ENCODE assay signal across 1 cellular context in genomic region chr20:44207066-44207723, GRCh38.
TF ChIP-seq lines count a peak whose summit lies in the region.

No MANE protein-coding gene starts in this region.

TF ChIP-seq in GM12878, 131 proteins besides CTCF, POLR2A, EP300 and RAD21 (continued from another document):
- TF ChIP-seq E2F8 (IDR thresholded peaks at IDR 0.05; ENCODE audit: low read depth, partially characterized antibody) (no peak), CHD2 (IDR thresholded peaks at IDR 0.05; ENCODE audit: borderline replicate concordance, low read depth, low read length) (no peak), PKNOX1 (IDR thresholded peaks at IDR 0.05) (no peak)
